ENCODE assay signal across 3 cellular contexts in genomic region chr4:66355328-66355727, GRCh38.
"Had no signal": no experiment of that assay in that cellular context is flagged by ENCODE, and none has a peak within 500 bp of the region (broad histone marks: within the 10 kb centered on the region; RNA-seq: fewer than 3 reads in every experiment).

No MANE protein-coding gene starts in this region.

- H3K4me3 ChIP-seq: GM12878 had no signal

- DNase-seq: GDM1, GF-D8 had no signal

- ATAC-seq: GM12878 had no signal
